ENCODE assay signal across 21 cellular contexts in genomic region chr1:119915517-119915916, GRCh38. TPM values are rescaled to one million over a fixed set of nuclear protein-coding genes. Genes with fewer than 3 reads are reported as not detected.
DNase-seq lines count a peak whose midpoint lies in the region; ATAC-seq and TF ChIP-seq lines count a peak whose summit lies in the region.
"Had no signal": no experiment of that assay in that cellular context is flagged by ENCODE, and none has a peak within 500 bp of the region (broad histone marks: within the 10 kb centered on the region; RNA-seq: fewer than 3 reads in every experiment).

No MANE protein-coding gene starts in this region.

- no peak overlapping the region for H2AFZ ChIP-seq in mammary epithelial cell (ENCODE audit: low read depth, low read length)

- CTCF ChIA-PET in MCF 10A (lab: Yijun Ruan, JAX) (interaction anchor here (0.6 kb wide), 1 partner anchor 12 kb away, joined by 7 read pairs; no protein-coding TSS in a partner anchor), mammary epithelial cell (lab: Charles Lee; ENCODE audit: low non-redundant PET) (no interaction called here)

- H3K4me1 Mint-ChIP-seq in MCF 10A (ENCODE audit: insufficient read depth, unreplicated experiment) = peaks cover 7% of the 10 kb centered on the region
- peaks cover 4% of the 10 kb centered on the region for H3K4me1 Mint-ChIP-seq in nephron progenitor cell
- H3K4me1 Mint-ChIP-seq: CD14-positive monocyte; CD4-positive, alpha-beta memory T cell had no signal

- peak overlapping the region; percentile 58 for H3K27ac Mint-ChIP-seq in MCF 10A (ENCODE audit: low read depth, unreplicated experiment)
- peak overlapping the region; percentile 47 for H3K27ac Mint-ChIP-seq in nephron progenitor cell

- TF ChIP-seq EP300 in gastroesophageal sphincter (IDR thresholded peaks at IDR 0.05) = no peak

- POLR2A ChIA-PET in MCF 10A (lab: Yijun Ruan, JAX) = no interaction called here

- H3K27ac ChIP-seq in mammary epithelial cell (ENCODE audit: insufficient read depth, low read depth, low read length) (no peak overlapping the region), gastroesophageal sphincter (no peak overlapping the region), upper lobe of right lung (no peak overlapping the region)
- H3K27ac ChIP-seq: 22Rv1, A549, BLaER1 had no signal

- H3K4me2 ChIP-seq in mammary epithelial cell (ENCODE audit: insufficient read depth, low read depth, low read length) = no peak overlapping the region
- H3K4me2 ChIP-seq: A549, BLaER1 had no signal

- dilution Hi-C loops in mammary epithelial cell (cut with HindIII; ENCODE audit: low sequenced_read_pairs) = no loop called here

- H3K27me3 Mint-ChIP-seq in MCF 10A (ENCODE audit: insufficient read depth, unreplicated experiment) = no peaks in the 10 kb centered on the region
- no peaks in the 10 kb centered on the region for H3K27me3 Mint-ChIP-seq in nephron progenitor cell (ENCODE audit: low read depth, poor library complexity)
- H3K27me3 Mint-ChIP-seq: CD4-positive, alpha-beta memory T cell had no signal

- no peak overlapping the region for H3K9ac ChIP-seq in mammary epithelial cell (ENCODE audit: insufficient read depth, low read length)
- H3K9ac ChIP-seq: BLaER1 had no signal

- intact Hi-C loops in MCF 10A (cut with micrococcal nuclease) (no loop called here), mammary epithelial cell (cut with micrococcal nuclease) (no loop called here), upper lobe of right lung (cut with DNase I) (no loop called here)

- peaks cover 13% of the 10 kb centered on the region for H3K4me1 ChIP-seq in mammary epithelial cell (ENCODE audit: insufficient read depth, low read length)
- H3K4me1 ChIP-seq in gastroesophageal sphincter = no peaks in the 10 kb centered on the region
- H3K4me1 ChIP-seq in upper lobe of right lung = no peaks in the 10 kb centered on the region
- H3K4me1 ChIP-seq: A549, BLaER1 had no signal

- no peak overlapping the region for H3K4me3 ChIP-seq in mammary epithelial cell (replicated peaks in 1 of 3; ENCODE audit: insufficient read depth in 1 of 3, low read depth in 2 of 3, low read length in 3 of 3)
- no peak overlapping the region for H3K4me3 ChIP-seq in gastroesophageal sphincter
- no peak overlapping the region for H3K4me3 ChIP-seq in upper lobe of right lung
- H3K4me3 ChIP-seq: A549, BLaER1 had no signal

- DNase-seq in MCF 10A (ENCODE audit: unreplicated experiment) (no peak), mammary epithelial cell (no peak), nephron progenitor cell (no peak), upper lobe of right lung (no peak)
- no peak for DNase-seq in stimulated activated CD8-positive, alpha-beta memory T cell treated with anti-CD3 and anti-CD28 coated beads, Interleukin-4, amount 100 ng/mL, for 48 hours
- DNase-seq: AML-193; CD4-positive, alpha-beta memory T cell; DMS153; DMS79; GDM1; GOT3; H7 had no signal

- TF ChIP-seq POLR2A in gastroesophageal sphincter (IDR thresholded peaks at IDR 0.05) = no peak

- no peaks in the 10 kb centered on the region for H4K20me1 ChIP-seq in mammary epithelial cell (ENCODE audit: insufficient read depth, low read length)
- H4K20me1 ChIP-seq: BLaER1 had no signal

- TF ChIP-seq CTCF in MCF 10A (IDR thresholded peaks at IDR 0.05; ENCODE audit: unreplicated experiment) (no peak), mammary epithelial cell (conservative IDR thresholded peaks at IDR 0.05 in 1 of 2, IDR thresholded peaks at IDR 0.05 in 1 of 2; ENCODE audit: extremely low read depth in 1 of 2, insufficient read depth in 1 of 2, low read depth in 1 of 2, low read length in 2 of 2) (no peak), gastroesophageal sphincter (IDR thresholded peaks at IDR 0.05) (no peak), nephron progenitor cell (IDR thresholded peaks at IDR 0.05) (no peak), upper lobe of right lung (IDR thresholded peaks at IDR 0.05) (no peak)

- 71% methylated on average over 1 of the region's 6 CpGs for WGBS in mammary epithelial cell (ENCODE audit: low coverage, missing lambda C conversion rate)
- 100% methylated on average over 2 to 4 of the region's 6 CpGs for WGBS in gastroesophageal sphincter (ENCODE audit: low coverage in 1 of 2), 2 donors

- peak; percentile 28 for ATAC-seq in gastroesophageal sphincter
- ATAC-seq in upper lobe of right lung = peak; percentile 33
- no peak for ATAC-seq in GM21529 (IDR thresholded peaks at IDR 0.05; ENCODE audit: unreplicated experiment)
- ATAC-seq: A549, HCT116, HepG2 had no signal

- H3K4me3 Mint-ChIP-seq in MCF 10A (ENCODE audit: unreplicated experiment) (no peak overlapping the region), nephron progenitor cell (no peak overlapping the region)
- H3K4me3 Mint-ChIP-seq: CD14-positive monocyte had no signal

- no peaks in the 10 kb centered on the region for H3K79me2 ChIP-seq in mammary epithelial cell (ENCODE audit: insufficient read depth, low read length)

- in situ Hi-C loops in mammary epithelial cell (cut with MboI; ENCODE audit: low sequenced_read_pairs in 2 of 2) = no loop called here

- H3K9me3 ChIP-seq in mammary epithelial cell (replicated peaks; ENCODE audit: insufficient read depth, low read length) (no peaks in the 10 kb centered on the region), gastroesophageal sphincter (no peaks in the 10 kb centered on the region), upper lobe of right lung (no peaks in the 10 kb centered on the region)
- H3K9me3 ChIP-seq: A549 had no signal

- no peaks in the 10 kb centered on the region for H3K9me3 Mint-ChIP-seq in MCF 10A (ENCODE audit: unreplicated experiment)
- H3K9me3 Mint-ChIP-seq in nephron progenitor cell = no peaks in the 10 kb centered on the region
- H3K9me3 Mint-ChIP-seq: CD14-positive monocyte had no signal

- BruUV-seq in MCF 10A (replicated peaks; lab: Mats Ljungman, UMichigan) (no TSS peak), mammary epithelial cell (replicated peaks; lab: Mats Ljungman, UMichigan) (no TSS peak)

- peaks cover 70% of the 10 kb centered on the region for H3K36me3 Mint-ChIP-seq in MCF 10A (ENCODE audit: insufficient read depth, unreplicated experiment)
- H3K36me3 Mint-ChIP-seq in nephron progenitor cell (ENCODE audit: low read depth) = peaks cover 82% of the 10 kb centered on the region

- peaks cover 52% of the 10 kb centered on the region for H3K36me3 ChIP-seq in mammary epithelial cell (ENCODE audit: insufficient read depth, low read length)
- peaks cover 7 to 76% of the 10 kb centered on the region in 2 donors for H3K36me3 ChIP-seq in gastroesophageal sphincter
- H3K36me3 ChIP-seq in upper lobe of right lung = peaks cover 75% of the 10 kb centered on the region

- no peaks in the 10 kb centered on the region for H3K27me3 ChIP-seq in mammary epithelial cell (ENCODE audit: insufficient read depth, low read length)
- H3K27me3 ChIP-seq in gastroesophageal sphincter = no peaks in the 10 kb centered on the region
- H3K27me3 ChIP-seq in upper lobe of right lung = no peaks in the 10 kb centered on the region
- H3K27me3 ChIP-seq: BLaER1 had no signal

RNA-seq across cellular contexts. Expression of gene ADAM30, which starts 19.2 kb away (rescaled TPM):
- not detected in 2 replicates for total RNA-seq in MCF 10A (2022)
- not detected for total RNA-seq in mammary epithelial cell
- not detected for polyA plus RNA-seq in mammary epithelial cell
- not detected for polyA minus RNA-seq in mammary epithelial cell
- total RNA-seq in gastroesophageal sphincter = not detected
- total RNA-seq in upper lobe of right lung = not detected
- total RNA-seq: CD4-positive, alpha-beta memory T cell; Daoy; H7; HepG2 had no signal
- polyA plus RNA-seq: A549; CD14-positive monocyte; CD4-positive, alpha-beta memory T cell; HepG2 had no signal
